ENCODE assay signal across 27 cellular contexts in genomic region chr15:62342959-62343358, GRCh38.
"Had no signal": no experiment of that assay in that cellular context is flagged by ENCODE, and none has a peak within 500 bp of the region (broad histone marks: within the 10 kb centered on the region; RNA-seq: fewer than 3 reads in every experiment).

No MANE protein-coding gene starts in this region.

- H3K4me3 ChIP-seq: ascending aorta, breast epithelium, cardiac muscle cell, coronary artery, dorsolateral prefrontal cortex had no signal

- H3K36me3 Mint-ChIP-seq: activated CD4-positive, alpha-beta memory T cell treated with anti-CD3 and anti-CD28 coated beads for 36 hours; activated naive CD4-positive, alpha-beta T cell treated with anti-CD3 and anti-CD28 coated beads, Interleukin-2, amount 10 ng/mL, durations not matched to agents 7 days and 5 days; brain had no signal

- H3K27ac Mint-ChIP-seq: activated CD4-positive, alpha-beta memory T cell treated with anti-CD3 and anti-CD28 coated beads for 36 hours; activated CD4-positive, alpha-beta T cell treated with anti-CD3 and anti-CD28 coated beads for 36 hours; activated CD8-positive, alpha-beta T cell treated with anti-CD3 and anti-CD28 coated beads, Interleukin-2, amount 10 ng/mL, durations not matched to agents 7 days and 5 days; activated naive CD4-positive, alpha-beta T cell treated with anti-CD3 and anti-CD28 coated beads, Interleukin-2, amount 10 ng/mL, durations not matched to agents 7 days and 5 days; activated naive CD4-positive, alpha-beta T cell treated with anti-CD3 and anti-CD28 coated beads, Interleukin-2, amount 50 U/mL, for 72 hours; activated T-cell treated with anti-CD3 and anti-CD28 coated beads, Interleukin-2, amount 50 U/mL, for 24 hours; activated T-cell treated with anti-CD3 and anti-CD28 coated beads, Interleukin-2, amount 50 U/mL, for 72 hours; brain; dendritic cell treated with granulocyte-macrophage colony-stimulating factor and Interleukin-4, amounts not matched to agents 40 ng/mL and 50 ng/mL, for 4 days; endodermal cell had no signal

- H3K4me3 Mint-ChIP-seq: activated CD4-positive, alpha-beta memory T cell treated with anti-CD3 and anti-CD28 coated beads for 36 hours; activated CD4-positive, alpha-beta T cell treated with anti-CD3 and anti-CD28 coated beads for 36 hours; activated CD8-positive, alpha-beta T cell treated with anti-CD3 and anti-CD28 coated beads, Interleukin-2, amount 10 ng/mL, durations not matched to agents 7 days and 5 days; activated naive CD4-positive, alpha-beta T cell treated with anti-CD3 and anti-CD28 coated beads, Interleukin-2, amount 10 ng/mL, durations not matched to agents 7 days and 5 days; activated T-cell treated with anti-CD3 and anti-CD28 coated beads, Interleukin-2, amount 50 U/mL, for 24 hours; activated T-cell treated with anti-CD3 and anti-CD28 coated beads, Interleukin-2, amount 50 U/mL, for 72 hours; brain; dendritic cell treated with granulocyte-macrophage colony-stimulating factor and Interleukin-4, amounts not matched to agents 40 ng/mL and 50 ng/mL, for 4 days; endodermal cell had no signal

- H3K27me3 ChIP-seq: ascending aorta, breast epithelium, dorsolateral prefrontal cortex had no signal

- ATAC-seq: activated CD4-positive, alpha-beta T cell treated with anti-CD3 and anti-CD28 coated beads for 36 hours; activated CD8-positive, alpha-beta T cell treated with anti-CD3 and anti-CD28 coated beads, Interleukin-2, amount 10 ng/mL, durations not matched to agents 7 days and 5 days; activated naive CD4-positive, alpha-beta T cell treated with anti-CD3 and anti-CD28 coated beads, Interleukin-2, amount 50 U/mL, for 72 hours; activated T-cell treated with anti-CD3 and anti-CD28 coated beads, Interleukin-2, amount 50 U/mL, for 72 hours; esophagus mucosa had no signal

- H3K27me3 Mint-ChIP-seq: activated CD4-positive, alpha-beta memory T cell treated with anti-CD3 and anti-CD28 coated beads for 36 hours; activated CD4-positive, alpha-beta T cell treated with anti-CD3 and anti-CD28 coated beads for 36 hours had no signal

- H3K9me3 Mint-ChIP-seq: activated naive CD4-positive, alpha-beta T cell treated with anti-CD3 and anti-CD28 coated beads, Interleukin-2, amount 10 ng/mL, durations not matched to agents 7 days and 5 days; activated naive CD4-positive, alpha-beta T cell treated with anti-CD3 and anti-CD28 coated beads, Interleukin-2, amount 50 U/mL, for 72 hours; activated T-cell treated with anti-CD3 and anti-CD28 coated beads, Interleukin-2, amount 50 U/mL, for 24 hours; activated T-cell treated with anti-CD3 and anti-CD28 coated beads, Interleukin-2, amount 50 U/mL, for 72 hours; endodermal cell had no signal

- H3K4me1 ChIP-seq: ascending aorta, breast epithelium had no signal

- H3K36me3 ChIP-seq: ascending aorta, breast epithelium, cardiac muscle cell had no signal

- H3K9me3 ChIP-seq: ascending aorta, breast epithelium had no signal

- H3K27ac ChIP-seq: ascending aorta, breast epithelium, cardiac muscle cell, coronary artery, dorsolateral prefrontal cortex had no signal

- DNase-seq: activated CD4-positive, alpha-beta memory T cell treated with anti-CD3 and anti-CD28 coated beads for 36 hours; activated CD4-positive, alpha-beta T cell treated with anti-CD3 and anti-CD28 coated beads for 36 hours; activated CD4-positive, alpha-beta T cell treated with anti-CD3 and anti-CD28 coated beads, Interleukin-2, amount 50 U/mL, for 1 hour; activated CD4-positive, CD25-positive, alpha-beta regulatory T cell; activated CD4-positive, CD25-positive, alpha-beta regulatory T cell treated with anti-CD3 and anti-CD28 coated beads, Interleukin-2, amount 50 U/mL, for 72 hours; activated CD8-positive, alpha-beta memory T cell treated with anti-CD3 and anti-CD28 coated beads, Interleukin-2, amount 50 U/mL, for 48 hours; activated CD8-positive, alpha-beta T cell treated with anti-CD3 and anti-CD28 coated beads, Interleukin-2, amount 10 ng/mL, durations not matched to agents 7 days and 5 days; activated gamma-delta T cell; activated naive CD4-positive, alpha-beta T cell; activated naive CD4-positive, alpha-beta T cell treated with anti-CD3 and anti-CD28 coated beads, Interleukin-2, amount 10 ng/mL, durations not matched to agents 7 days and 5 days; activated T-cell treated with anti-CD3 and anti-CD28 coated beads for 4 hours; activated T-cell treated with anti-CD3 and anti-CD28 coated beads, Interleukin-2, amount 50 U/mL, for 24 hours; activated T-cell treated with anti-CD3 and anti-CD28 coated beads, Interleukin-2, amount 50 U/mL, for 72 hours; central memory CD4-positive, alpha-beta T cell; dorsolateral prefrontal cortex; effector memory CD4-positive, alpha-beta T cell; endodermal cell; head of caudate nucleus; T-helper 2 cell had no signal
